Comparison of ENCODE assay signal across 9 cellular contexts in the genomic region with DNA sequence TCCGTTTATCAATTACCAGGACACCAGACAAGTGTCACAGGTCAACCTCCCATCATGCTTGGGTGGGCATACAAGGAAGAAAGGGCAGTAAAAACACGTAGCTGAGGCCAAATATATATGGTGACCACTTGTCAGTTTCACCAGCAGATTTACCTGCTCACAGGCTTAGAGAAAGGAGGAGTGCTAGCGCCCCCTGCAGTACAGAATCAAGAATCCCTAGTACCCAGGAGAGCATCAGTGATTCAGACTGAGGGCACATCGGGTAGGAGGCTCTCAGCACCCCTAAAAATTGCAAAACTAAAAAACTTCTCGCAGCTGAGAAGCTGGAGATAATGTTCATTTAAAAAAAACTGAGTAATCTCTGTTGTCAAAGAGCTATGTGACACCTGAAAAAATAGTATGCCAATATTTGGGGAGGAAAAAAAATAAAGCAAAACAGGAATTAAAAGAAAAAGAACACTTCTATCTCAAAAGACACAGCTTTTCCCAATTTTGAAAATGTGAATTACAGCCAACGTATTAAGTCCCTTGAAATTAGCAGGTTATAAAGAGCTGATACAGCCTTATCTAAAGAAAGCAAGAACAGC. TPM values are rescaled to one million over a fixed set of nuclear protein-coding genes. Genes with fewer than 3 reads are reported as not detected.
DNase-seq lines count a peak whose midpoint lies in the region; ATAC-seq and TF ChIP-seq lines count a peak whose summit lies in the region.
"Had no signal": no experiment of that assay in that cellular context is flagged by ENCODE, and none has a peak within 500 bp of the region (broad histone marks: within the 10 kb centered on the region; RNA-seq: fewer than 3 reads in every experiment).

No MANE protein-coding gene starts in this region.

- no peaks in the 10 kb centered on the region for H3K9me3 ChIP-seq in upper lobe of left lung

- H3K27me3 Mint-ChIP-seq in activated naive CD8-positive, alpha-beta T cell treated with anti-CD3 and anti-CD28 coated beads, Interleukin-2, amount 50 U/mL, for 24 hours: peaks cover 29% of the 10 kb centered on the region

- H3K4me3 Mint-ChIP-seq in activated naive CD8-positive, alpha-beta T cell treated with anti-CD3 and anti-CD28 coated beads, Interleukin-2, amount 50 U/mL, for 24 hours: no peak overlapping the region

- no peak overlapping the region for H3K4me3 ChIP-seq in upper lobe of left lung
- H3K4me3 ChIP-seq: skin epidermis had no signal

- ATAC-seq in GM18868 (IDR thresholded peaks at IDR 0.05; ENCODE audit: unreplicated experiment) (peak; percentile 82), HG03439 (IDR thresholded peaks at IDR 0.05; ENCODE audit: unreplicated experiment) (peak; percentile 83), upper lobe of left lung (ENCODE audit: low FRiP score in 2 of 2) (peak; percentile 56 to 67), GM21723 (IDR thresholded peaks at IDR 0.05; ENCODE audit: unreplicated experiment) (no peak)
- peak; percentile 77 for ATAC-seq in activated naive CD8-positive, alpha-beta T cell treated with anti-CD3 and anti-CD28 coated beads, Interleukin-2, amount 50 U/mL, for 24 hours

- H3K27ac Mint-ChIP-seq in activated naive CD8-positive, alpha-beta T cell treated with anti-CD3 and anti-CD28 coated beads, Interleukin-2, amount 50 U/mL, for 24 hours: no peak overlapping the region

- H3K36me3 ChIP-seq in upper lobe of left lung: no peaks in the 10 kb centered on the region

- TF ChIP-seq EP300 in upper lobe of left lung (IDR thresholded peaks at IDR 0.05): no peak

- TF ChIP-seq CTCF in upper lobe of left lung (IDR thresholded peaks at IDR 0.05): peak in 4 of 6 experiments; percentile 44 to 56 (median 50)

- peaks cover 0 to 3% (median 0%) of the 10 kb centered on the region in 4 donors for H3K4me1 ChIP-seq in upper lobe of left lung

- H3K27me3 ChIP-seq in upper lobe of left lung: no peaks in the 10 kb centered on the region

- no peaks in the 10 kb centered on the region for H3K36me3 Mint-ChIP-seq in activated naive CD8-positive, alpha-beta T cell treated with anti-CD3 and anti-CD28 coated beads, Interleukin-2, amount 50 U/mL, for 24 hours (ENCODE audit: low read depth)

- DNase-seq in CMK (ENCODE audit: low read depth): peak; percentile 24
- DNase-seq in NOMO-1 (lab: John Stamatoyannopoulos, UW; ENCODE audit: unreplicated experiment in 2 of 2): peak; percentile 4 to 56
- peak; percentile 50 for DNase-seq in activated naive CD8-positive, alpha-beta T cell treated with anti-CD3 and anti-CD28 coated beads, Interleukin-2, amount 50 U/mL, for 24 hours
- peak; percentile 81 for DNase-seq in left kidney (ENCODE audit: low read depth, low spot score)
- peak in 1 of 2 donors; percentile 40 for DNase-seq in upper lobe of left lung

- WGBS in upper lobe of left lung, 2 donors: 16 to 20% methylated on average over 6 of the region's 6 CpGs

- no peak overlapping the region for H3K27ac ChIP-seq in upper lobe of left lung
- H3K27ac ChIP-seq: skin epidermis had no signal

- TF ChIP-seq POLR2A in upper lobe of left lung (IDR thresholded peaks at IDR 0.05): no peak

- H3K9me3 Mint-ChIP-seq in activated naive CD8-positive, alpha-beta T cell treated with anti-CD3 and anti-CD28 coated beads, Interleukin-2, amount 50 U/mL, for 24 hours: no peaks in the 10 kb centered on the region

- H3K4me1 Mint-ChIP-seq in activated naive CD8-positive, alpha-beta T cell treated with anti-CD3 and anti-CD28 coated beads, Interleukin-2, amount 50 U/mL, for 24 hours: no peaks in the 10 kb centered on the region

RNA-seq across cellular contexts. Expression of a gene that starts 21.2 kb away (rescaled TPM):
- 10 to 100 TPM; 32.1 to 75.2 (median 52.5) TPM for total RNA-seq in upper lobe of left lung

RNA-seq across cellular contexts. Expression of a gene that starts 29.5 kb away (rescaled TPM):
- total RNA-seq in upper lobe of left lung: 1 to 10 TPM in 2 of 6 donors, not detected in 4; 4.3 to 5.8 TPM
